22 cellular contexts compared by ENCODE assay signal in the genomic region with DNA sequence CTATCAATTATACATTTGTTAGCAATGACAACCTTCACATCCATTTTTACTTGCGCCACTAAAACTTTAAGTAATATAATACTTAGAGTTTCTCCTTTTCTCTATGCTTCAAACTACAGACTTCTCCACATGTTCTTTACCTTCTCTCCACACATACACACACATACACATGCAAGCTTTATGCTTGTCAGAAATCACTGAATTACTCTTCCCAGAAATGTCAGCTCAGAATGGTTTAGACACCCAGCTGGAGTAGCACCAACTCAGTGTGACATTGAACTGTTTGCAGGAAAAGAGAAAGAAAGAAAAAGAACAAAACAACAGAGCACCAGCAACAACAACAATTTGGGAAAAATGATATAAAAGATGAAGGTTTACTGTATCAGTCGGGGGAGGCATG. TPM values are rescaled to one million over a fixed set of nuclear protein-coding genes. Genes with fewer than 3 reads are reported as not detected.
A peak's percentile ranks its signal among the peaks of the same experiment; 100 is the strongest.
DNase-seq lines count a peak whose midpoint lies in the region; ATAC-seq and TF ChIP-seq lines count a peak whose summit lies in the region.
"Had no signal": no experiment of that assay in that cellular context is flagged by ENCODE, and none has a peak within 500 bp of the region (broad histone marks: within the 10 kb centered on the region; RNA-seq: fewer than 3 reads in every experiment).

No MANE protein-coding gene starts in this region.

- peaks cover 51% of the 10 kb centered on the region for H3K4me1 Mint-ChIP-seq in activated CD4-positive, alpha-beta T cell treated with anti-CD3 and anti-CD28 coated beads, Interleukin-2, amount 10 ng/mL, durations not matched to agents 24 days and 14 days
- H3K4me1 Mint-ChIP-seq in CD4-positive, alpha-beta memory T cell: peaks cover 43 to 64% (median 52%) of the 10 kb centered on the region in 4 donors
- peaks cover 62% of the 10 kb centered on the region for H3K4me1 Mint-ChIP-seq in activated naive CD8-positive, alpha-beta T cell treated with anti-CD3 and anti-CD28 coated beads for 36 hours
- peaks cover 58 to 63% of the 10 kb centered on the region in 2 donors for H3K4me1 Mint-ChIP-seq in natural killer cell

- peak overlapping the region; percentile 54 for H3K4me3 Mint-ChIP-seq in activated CD4-positive, alpha-beta T cell treated with anti-CD3 and anti-CD28 coated beads, Interleukin-2, amount 10 ng/mL, durations not matched to agents 24 days and 14 days
- H3K4me3 Mint-ChIP-seq in CD4-positive, alpha-beta memory T cell: peak overlapping the region in 4 of 8 donors; percentile 12 to 77 (median 37)
- H3K4me3 Mint-ChIP-seq in activated naive CD8-positive, alpha-beta T cell treated with anti-CD3 and anti-CD28 coated beads for 36 hours: no peak overlapping the region
- H3K4me3 Mint-ChIP-seq in natural killer cell: peak overlapping the region; percentile 0
- H3K4me3 Mint-ChIP-seq: WTC11 had no signal

- peaks cover under 1% of the 10 kb centered on the region for H3K36me3 ChIP-seq in CD4-positive, alpha-beta memory T cell (ENCODE audit: insufficient read depth, low read length)
- H3K36me3 ChIP-seq in MM.1S (replicated peaks; ENCODE audit: insufficient read depth, low read length): no peaks in the 10 kb centered on the region

- ATAC-seq in natural killer cell (no peak), GM19351 (IDR thresholded peaks at IDR 0.05; ENCODE audit: unreplicated experiment) (no peak)
- ATAC-seq: WTC11 had no signal

- no peak overlapping the region for H3K27ac ChIP-seq in CD4-positive, alpha-beta memory T cell (ENCODE audit: low read depth, low read length)
- no peak overlapping the region for H3K27ac ChIP-seq in MM.1S (ENCODE audit: low read length)
- H3K27ac ChIP-seq: BLaER1 treated with 17β-estradiol and CSF1 and Interleukin-3, amounts not matched to agents 10 nM and 100 nM; hepatocyte had no signal

- no peak overlapping the region for H3K4me2 ChIP-seq in MM.1S (ENCODE audit: low read depth, low read length)
- H3K4me2 ChIP-seq: BLaER1 treated with 17β-estradiol and CSF1 and Interleukin-3, amounts not matched to agents 10 nM and 100 nM; hepatocyte had no signal

- no peaks in the 10 kb centered on the region for H3K79me2 ChIP-seq in MM.1S (ENCODE audit: low read length)

- CTCF ChIA-PET in CD4-positive, alpha-beta memory T cell (lab: Charles Lee; ENCODE audit: partially characterized antibody): interaction anchor here (1.3 to 1.5 kb wide), 2 partner anchors 11 to 16 kb away, joined by 3 to 4 read pairs; no protein-coding TSS in a partner anchor

- no peaks in the 10 kb centered on the region for H3K27me3 Mint-ChIP-seq in activated CD4-positive, alpha-beta T cell treated with anti-CD3 and anti-CD28 coated beads, Interleukin-2, amount 10 ng/mL, durations not matched to agents 24 days and 14 days
- no peaks in the 10 kb centered on the region for H3K27me3 Mint-ChIP-seq in CD4-positive, alpha-beta memory T cell
- no peaks in the 10 kb centered on the region for H3K27me3 Mint-ChIP-seq in activated naive CD8-positive, alpha-beta T cell treated with anti-CD3 and anti-CD28 coated beads for 36 hours
- no peaks in the 10 kb centered on the region for H3K27me3 Mint-ChIP-seq in natural killer cell (ENCODE audit: low read depth in 2 of 2)

- intact Hi-C loops in activated CD4-positive, alpha-beta T cell treated with anti-CD3 and anti-CD28 coated beads, Interleukin-2, amount 10 ng/mL, durations not matched to agents 24 days and 14 days (cut with micrococcal nuclease): loop anchor here (1.0 to 2.0 kb wide), 2 partner anchors 18 to 21 kb away; no protein-coding TSS in a partner anchor
- intact Hi-C loops in CD4-positive, alpha-beta memory T cell (cut with micrococcal nuclease): loop anchor here (2.0 kb wide), 1 partner anchor 19 kb away; no protein-coding TSS in a partner anchor
- intact Hi-C loops in natural killer cell (cut with micrococcal nuclease): loop anchor here (5.0 kb wide), 1 partner anchor 96 kb away; no protein-coding TSS in a partner anchor

- no peaks in the 10 kb centered on the region for H4K20me1 ChIP-seq in MM.1S (ENCODE audit: insufficient read depth, low read length)

- H3K27ac Mint-ChIP-seq in activated CD4-positive, alpha-beta T cell treated with anti-CD3 and anti-CD28 coated beads, Interleukin-2, amount 10 ng/mL, durations not matched to agents 24 days and 14 days: peak overlapping the region; percentile 71
- peak overlapping the region in 6 of 7 donors; percentile 8 to 62 (median 25) for H3K27ac Mint-ChIP-seq in CD4-positive, alpha-beta memory T cell
- H3K27ac Mint-ChIP-seq in activated naive CD8-positive, alpha-beta T cell treated with anti-CD3 and anti-CD28 coated beads for 36 hours: peak overlapping the region; percentile 72
- peak overlapping the region; percentile 2 to 13 for H3K27ac Mint-ChIP-seq in natural killer cell
- H3K27ac Mint-ChIP-seq: WTC11 had no signal

- no peak for DNase-seq in activated CD4-positive, alpha-beta T cell treated with anti-CD3 and anti-CD28 coated beads, Interleukin-2, amount 10 ng/mL, durations not matched to agents 24 days and 14 days
- DNase-seq in activated CD4-positive, alpha-beta T cell treated with anti-CD3 and anti-CD28 coated beads, Interleukin-2, amount 50 U/mL, for 1 hour: no peak
- DNase-seq in CD4-positive, alpha-beta memory T cell: no peak
- DNase-seq in activated naive CD8-positive, alpha-beta T cell treated with anti-CD3 and anti-CD28 coated beads for 36 hours: no peak
- DNase-seq in natural killer cell (no peak), MM.1S (no peak), AML-193 (lab: John Stamatoyannopoulos, UW) (no peak)
- DNase-seq: activated CD8-positive, alpha-beta memory T cell treated with anti-CD3 and anti-CD28 coated beads, Interleukin-2, amount 50 U/mL, for 4 hours; amygdala; DMS153; islet precursor cell; KBM-7; NCI-H1930; NCI-H510A treated with DMSO at 0.1 percent for 48 hours; stimulated activated CD4-positive, alpha-beta T cell treated with anti-CD3 and anti-CD28 coated beads, Interleukin-4, amount 100 ng/mL, for 1 hour; T-helper 2 cell had no signal

- H3K9ac ChIP-seq in MM.1S (ENCODE audit: low read length): no peak overlapping the region
- H3K9ac ChIP-seq: BLaER1 treated with 17β-estradiol and CSF1 and Interleukin-3, amounts not matched to agents 10 nM and 100 nM had no signal

- H3K9me3 Mint-ChIP-seq in activated CD4-positive, alpha-beta T cell treated with anti-CD3 and anti-CD28 coated beads, Interleukin-2, amount 10 ng/mL, durations not matched to agents 24 days and 14 days: peaks cover 6% of the 10 kb centered on the region
- H3K9me3 Mint-ChIP-seq in CD4-positive, alpha-beta memory T cell: peaks cover 0 to 3% (median 0%) of the 10 kb centered on the region in 8 donors
- H3K9me3 Mint-ChIP-seq in activated naive CD8-positive, alpha-beta T cell treated with anti-CD3 and anti-CD28 coated beads for 36 hours: peaks cover 11% of the 10 kb centered on the region
- no peaks in the 10 kb centered on the region for H3K9me3 Mint-ChIP-seq in natural killer cell
- H3K9me3 Mint-ChIP-seq: WTC11 had no signal

- peaks cover 56% of the 10 kb centered on the region for H3K4me1 ChIP-seq in CD4-positive, alpha-beta memory T cell (ENCODE audit: insufficient read depth, low read length)
- no peaks in the 10 kb centered on the region for H3K4me1 ChIP-seq in MM.1S (ENCODE audit: low read length)

- no peak for TF ChIP-seq CTCF in natural killer cell (IDR thresholded peaks at IDR 0.05)
- no peak for TF ChIP-seq CTCF in MM.1S (IDR thresholded peaks at IDR 0.05; ENCODE audit: low read length)

- H3K36me3 Mint-ChIP-seq in activated CD4-positive, alpha-beta T cell treated with anti-CD3 and anti-CD28 coated beads, Interleukin-2, amount 10 ng/mL, durations not matched to agents 24 days and 14 days (ENCODE audit: low read depth): peaks cover 63% of the 10 kb centered on the region
- H3K36me3 Mint-ChIP-seq in CD4-positive, alpha-beta memory T cell: peaks cover 38 to 49% of the 10 kb centered on the region in 2 donors
- H3K36me3 Mint-ChIP-seq in activated naive CD8-positive, alpha-beta T cell treated with anti-CD3 and anti-CD28 coated beads for 36 hours: peaks cover 63% of the 10 kb centered on the region
- H3K36me3 Mint-ChIP-seq in natural killer cell: no peaks in the 10 kb centered on the region

- POLR2A ChIA-PET in CD4-positive, alpha-beta memory T cell (lab: Charles Lee; ENCODE audit: partially characterized antibody): interaction anchor here (0.8 to 0.9 kb wide), 2 partner anchors 11 to 20 kb away, joined by 3 read pairs; no protein-coding TSS in a partner anchor

- no peaks in the 10 kb centered on the region for H3K9me3 ChIP-seq in CD4-positive, alpha-beta memory T cell (ENCODE audit: control insufficient read depth in 1 of 2, low read length in 2 of 2)
- H3K9me3 ChIP-seq in MM.1S (replicated peaks; ENCODE audit: insufficient read depth, low read length): no peaks in the 10 kb centered on the region
- H3K9me3 ChIP-seq: BLaER1 treated with 17β-estradiol and CSF1 and Interleukin-3, amounts not matched to agents 10 nM and 100 nM had no signal

- H3K4me3 ChIP-seq in CD4-positive, alpha-beta memory T cell (ENCODE audit: low read length in 2 of 2): no peak overlapping the region
- no peak overlapping the region for H3K4me3 ChIP-seq in MM.1S (ENCODE audit: low read length)
- H3K4me3 ChIP-seq: BLaER1 treated with 17β-estradiol and CSF1 and Interleukin-3, amounts not matched to agents 10 nM and 100 nM; hepatocyte; lung; skin epidermis had no signal

- H2AFZ ChIP-seq in MM.1S (ENCODE audit: low read length): no peak overlapping the region
- H2AFZ ChIP-seq: hepatocyte had no signal

- no peaks in the 10 kb centered on the region for H3K27me3 ChIP-seq in CD4-positive, alpha-beta memory T cell (ENCODE audit: insufficient read depth, low read length)
- H3K27me3 ChIP-seq in MM.1S (replicated peaks; ENCODE audit: insufficient read depth, low read length): no peaks in the 10 kb centered on the region
- H3K27me3 ChIP-seq: BLaER1 treated with 17β-estradiol and CSF1 and Interleukin-3, amounts not matched to agents 10 nM and 100 nM; hepatocyte had no signal

- no peaks in the 10 kb centered on the region; the same call in 1 of the 2 replicates for H3K9me2 ChIP-seq in MM.1S (replicated peaks; ENCODE audit: insufficient read depth, low read length)

- no peaks in the 10 kb centered on the region for H3F3A ChIP-seq in MM.1S (ENCODE audit: insufficient read depth, low read length)

RNA-seq across cellular contexts. Expression of a gene that starts 20.9 kb away (rescaled TPM):
- total RNA-seq in activated CD4-positive, alpha-beta T cell treated with anti-CD3 and anti-CD28 coated beads, Interleukin-2, amount 10 ng/mL, durations not matched to agents 24 days and 14 days: 177 and 183 TPM in 2 replicates
- 100 to 1,000 TPM in 1 of 2 experiments, 10 to 100 TPM in 1; 93.5 to 106 TPM for total RNA-seq in CD4-positive, alpha-beta memory T cell
- 10 to 100 TPM; 17.0 to 39.7 TPM for polyA plus RNA-seq in CD4-positive, alpha-beta memory T cell
- total RNA-seq in activated naive CD8-positive, alpha-beta T cell treated with anti-CD3 and anti-CD28 coated beads for 36 hours: 10 to 100 TPM; 95.1 to 97.3 TPM
- 100 to 1,000 TPM; 180 to 287 (median 230) TPM for total RNA-seq in natural killer cell

Comparison
In these comparisons a context has a peak if more than half of its experiments do, and no peak if none do; other contexts are left out.
1. H3K27ac Mint-ChIP-seq: peak in every context shown above with its lines; median percentile 72 in activated naive CD8-positive, alpha-beta T cell treated with anti-CD3 and anti-CD28 coated beads for 36 hours; 71 in activated CD4-positive, alpha-beta T cell treated with anti-CD3 and anti-CD28 coated beads, Interleukin-2, amount 10 ng/mL, durations not matched to agents 24 days and 14 days; 25 in CD4-positive, alpha-beta memory T cell; 8 in natural killer cell.